ENCODE assay signal across 1 cellular context in the genomic region with DNA sequence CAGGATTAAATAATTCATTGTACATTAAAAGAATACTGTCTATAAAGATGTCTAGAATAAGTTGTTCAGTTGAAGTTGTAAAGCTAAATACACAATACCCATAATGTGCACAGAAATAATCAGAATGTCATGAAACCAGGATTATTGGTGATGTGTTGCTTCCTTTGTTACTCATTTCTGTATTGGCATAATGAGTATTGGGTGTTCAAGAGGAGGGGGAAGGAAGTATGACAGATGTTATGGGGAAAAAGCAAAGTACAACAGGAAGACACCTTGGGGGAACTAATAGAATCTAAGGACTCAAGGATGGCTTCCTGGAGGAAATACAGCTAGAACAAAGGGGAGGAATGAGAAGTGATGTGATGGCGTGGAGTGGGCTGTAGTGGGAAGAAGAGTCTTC.
TF ChIP-seq lines count a peak whose summit lies in the region.

No MANE protein-coding gene starts in this region.

TF ChIP-seq in GM23338, 12 proteins besides CTCF, POLR2A, EP300 and RAD21 (continued from another document):
- TF ChIP-seq, protein P1, sequence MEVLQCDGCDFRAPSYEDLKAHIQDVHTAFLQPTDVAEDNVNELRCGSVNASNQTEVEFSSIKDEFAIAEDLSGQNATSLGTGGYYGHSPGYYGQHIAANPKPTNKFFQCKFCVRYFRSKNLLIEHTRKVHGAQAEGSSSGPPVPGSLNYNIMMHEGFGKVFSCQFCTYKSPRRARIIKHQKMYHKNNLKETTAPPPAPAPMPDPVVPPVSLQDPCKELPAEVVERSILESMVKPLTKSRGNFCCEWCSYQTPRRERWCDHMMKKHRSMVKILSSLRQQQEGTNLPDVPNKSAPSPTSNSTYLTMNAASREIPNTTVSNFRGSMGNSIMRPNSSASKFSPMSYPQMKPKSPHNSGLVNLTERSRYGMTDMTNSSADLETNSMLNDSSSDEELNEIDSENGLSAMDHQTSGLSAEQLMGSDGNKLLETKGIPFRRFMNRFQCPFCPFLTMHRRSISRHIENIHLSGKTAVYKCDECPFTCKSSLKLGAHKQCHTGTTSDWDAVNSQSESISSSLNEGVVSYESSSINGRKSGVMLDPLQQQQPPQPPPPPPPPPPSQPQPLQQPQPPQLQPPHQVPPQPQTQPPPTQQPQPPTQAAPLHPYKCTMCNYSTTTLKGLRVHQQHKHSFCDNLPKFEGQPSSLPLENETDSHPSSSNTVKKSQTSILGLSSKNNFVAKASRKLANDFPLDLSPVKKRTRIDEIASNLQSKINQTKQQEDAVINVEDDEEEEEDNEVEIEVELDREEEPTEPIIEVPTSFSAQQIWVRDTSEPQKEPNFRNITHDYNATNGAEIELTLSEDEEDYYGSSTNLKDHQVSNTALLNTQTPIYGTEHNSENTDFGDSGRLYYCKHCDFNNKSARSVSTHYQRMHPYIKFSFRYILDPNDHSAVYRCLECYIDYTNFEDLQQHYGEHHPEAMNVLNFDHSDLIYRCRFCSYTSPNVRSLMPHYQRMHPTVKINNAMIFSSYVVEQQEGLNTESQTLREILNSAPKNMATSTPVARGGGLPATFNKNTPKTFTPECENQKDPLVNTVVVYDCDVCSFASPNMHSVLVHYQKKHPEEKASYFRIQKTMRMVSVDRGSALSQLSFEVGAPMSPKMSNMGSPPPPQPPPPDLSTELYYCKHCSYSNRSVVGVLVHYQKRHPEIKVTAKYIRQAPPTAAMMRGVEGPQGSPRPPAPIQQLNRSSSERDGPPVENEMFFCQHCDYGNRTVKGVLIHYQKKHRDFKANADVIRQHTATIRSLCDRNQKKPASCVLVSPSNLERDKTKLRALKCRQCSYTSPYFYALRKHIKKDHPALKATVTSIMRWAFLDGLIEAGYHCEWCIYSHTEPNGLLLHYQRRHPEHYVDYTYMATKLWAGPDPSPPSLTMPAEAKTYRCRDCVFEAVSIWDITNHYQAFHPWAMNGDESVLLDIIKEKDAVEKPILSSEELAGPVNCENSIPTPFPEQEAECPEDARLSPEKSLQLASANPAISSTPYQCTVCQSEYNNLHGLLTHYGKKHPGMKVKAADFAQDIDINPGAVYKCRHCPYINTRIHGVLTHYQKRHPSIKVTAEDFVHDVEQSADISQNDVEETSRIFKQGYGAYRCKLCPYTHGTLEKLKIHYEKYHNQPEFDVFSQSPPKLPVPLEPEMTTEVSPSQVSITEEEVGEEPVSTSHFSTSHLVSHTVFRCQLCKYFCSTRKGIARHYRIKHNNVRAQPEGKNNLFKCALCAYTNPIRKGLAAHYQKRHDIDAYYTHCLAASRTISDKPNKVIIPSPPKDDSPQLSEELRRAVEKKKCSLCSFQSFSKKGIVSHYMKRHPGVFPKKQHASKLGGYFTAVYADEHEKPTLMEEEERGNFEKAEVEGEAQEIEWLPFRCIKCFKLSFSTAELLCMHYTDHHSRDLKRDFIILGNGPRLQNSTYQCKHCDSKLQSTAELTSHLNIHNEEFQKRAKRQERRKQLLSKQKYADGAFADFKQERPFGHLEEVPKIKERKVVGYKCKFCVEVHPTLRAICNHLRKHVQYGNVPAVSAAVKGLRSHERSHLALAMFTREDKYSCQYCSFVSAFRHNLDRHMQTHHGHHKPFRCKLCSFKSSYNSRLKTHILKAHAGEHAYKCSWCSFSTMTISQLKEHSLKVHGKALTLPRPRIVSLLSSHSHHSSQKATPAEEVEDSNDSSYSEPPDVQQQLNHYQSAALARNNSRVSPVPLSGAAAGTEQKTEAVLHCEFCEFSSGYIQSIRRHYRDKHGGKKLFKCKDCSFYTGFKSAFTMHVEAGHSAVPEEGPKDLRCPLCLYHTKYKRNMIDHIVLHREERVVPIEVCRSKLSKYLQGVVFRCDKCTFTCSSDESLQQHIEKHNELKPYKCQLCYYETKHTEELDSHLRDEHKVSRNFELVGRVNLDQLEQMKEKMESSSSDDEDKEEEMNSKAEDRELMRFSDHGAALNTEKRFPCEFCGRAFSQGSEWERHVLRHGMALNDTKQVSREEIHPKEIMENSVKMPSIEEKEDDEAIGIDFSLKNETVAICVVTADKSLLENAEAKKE (CRISPR knock-in tag; IDR thresholded peaks at IDR 0.05), result no peak
- no peak for TF ChIP-seq ZNF114 (CRISPR knock-in tag; IDR thresholded peaks at IDR 0.05)
- TF ChIP-seq EZH2 (IDR thresholded peaks at IDR 0.05; ENCODE audit: low read depth, unreplicated experiment), result no peak
- TF ChIP-seq EZH2phosphoT487 (IDR thresholded peaks at IDR 0.05; ENCODE audit: unreplicated experiment), result no peak
- TF ChIP-seq, protein P2, sequence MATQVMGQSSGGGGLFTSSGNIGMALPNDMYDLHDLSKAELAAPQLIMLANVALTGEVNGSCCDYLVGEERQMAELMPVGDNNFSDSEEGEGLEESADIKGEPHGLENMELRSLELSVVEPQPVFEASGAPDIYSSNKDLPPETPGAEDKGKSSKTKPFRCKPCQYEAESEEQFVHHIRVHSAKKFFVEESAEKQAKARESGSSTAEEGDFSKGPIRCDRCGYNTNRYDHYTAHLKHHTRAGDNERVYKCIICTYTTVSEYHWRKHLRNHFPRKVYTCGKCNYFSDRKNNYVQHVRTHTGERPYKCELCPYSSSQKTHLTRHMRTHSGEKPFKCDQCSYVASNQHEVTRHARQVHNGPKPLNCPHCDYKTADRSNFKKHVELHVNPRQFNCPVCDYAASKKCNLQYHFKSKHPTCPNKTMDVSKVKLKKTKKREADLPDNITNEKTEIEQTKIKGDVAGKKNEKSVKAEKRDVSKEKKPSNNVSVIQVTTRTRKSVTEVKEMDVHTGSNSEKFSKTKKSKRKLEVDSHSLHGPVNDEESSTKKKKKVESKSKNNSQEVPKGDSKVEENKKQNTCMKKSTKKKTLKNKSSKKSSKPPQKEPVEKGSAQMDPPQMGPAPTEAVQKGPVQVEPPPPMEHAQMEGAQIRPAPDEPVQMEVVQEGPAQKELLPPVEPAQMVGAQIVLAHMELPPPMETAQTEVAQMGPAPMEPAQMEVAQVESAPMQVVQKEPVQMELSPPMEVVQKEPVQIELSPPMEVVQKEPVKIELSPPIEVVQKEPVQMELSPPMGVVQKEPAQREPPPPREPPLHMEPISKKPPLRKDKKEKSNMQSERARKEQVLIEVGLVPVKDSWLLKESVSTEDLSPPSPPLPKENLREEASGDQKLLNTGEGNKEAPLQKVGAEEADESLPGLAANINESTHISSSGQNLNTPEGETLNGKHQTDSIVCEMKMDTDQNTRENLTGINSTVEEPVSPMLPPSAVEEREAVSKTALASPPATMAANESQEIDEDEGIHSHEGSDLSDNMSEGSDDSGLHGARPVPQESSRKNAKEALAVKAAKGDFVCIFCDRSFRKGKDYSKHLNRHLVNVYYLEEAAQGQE (IDR thresholded peaks at IDR 0.05; ENCODE audit: unreplicated experiment), result no peak
- no peak for TF ChIP-seq ZNF331 (CRISPR knock-in tag; IDR thresholded peaks at IDR 0.05; ENCODE audit: low read depth)
- TF ChIP-seq STAT1 (IDR thresholded peaks at IDR 0.05; ENCODE audit: unreplicated experiment), result no peak
- TF ChIP-seq POLR2AphosphoS5 (IDR thresholded peaks at IDR 0.05; ENCODE audit: low read depth), result no peak
